ENCODE assay signal across 9 cellular contexts in the genomic region with DNA sequence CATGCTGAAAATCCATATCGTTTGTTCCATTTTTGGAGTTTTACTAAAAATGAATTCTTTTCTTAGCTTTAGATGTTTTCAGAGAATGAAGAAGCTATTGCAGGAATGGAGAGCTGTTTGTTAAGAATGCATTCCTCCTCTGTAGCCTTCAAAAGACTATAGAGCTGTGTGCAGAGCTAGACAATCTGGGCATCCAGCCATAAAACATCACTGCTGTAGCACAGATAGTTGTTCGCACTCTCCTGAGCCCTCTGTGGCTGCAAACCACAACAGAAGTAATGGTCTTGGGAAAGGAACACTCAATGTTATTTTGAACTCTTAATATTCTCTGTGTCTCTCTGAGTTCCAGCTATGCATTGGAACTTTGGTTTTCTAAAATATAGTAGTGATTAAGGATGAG.
DNase-seq lines count a peak whose midpoint lies in the region; ATAC-seq lines count a peak whose summit lies in the region.
"Had no signal": no experiment of that assay in that cellular context is flagged by ENCODE, and none has a peak within 500 bp of the region (broad histone marks: within the 10 kb centered on the region; RNA-seq: fewer than 3 reads in every experiment).

No MANE protein-coding gene starts in this region.

- DNase-seq in DMS 273 (lab: John Stamatoyannopoulos, UW; ENCODE audit: unreplicated experiment) (peak; percentile 77), DMS 273 treated with DMSO at 0.1 percent for 48 hours (lab: John Stamatoyannopoulos, UW) (no peak), NCI-H446 (lab: John Stamatoyannopoulos, UW) (peak; percentile 18 to 69), amniotic epithelial cell (ENCODE audit: low read depth) (peak; percentile 97), inferior parietal cortex (ENCODE audit: extremely low spot score) (peak; percentile 90), NCI-H146 (lab: John Stamatoyannopoulos, UW) (no peak)

- ATAC-seq in HG02852 (IDR thresholded peaks at IDR 0.05; ENCODE audit: unreplicated experiment) (no peak), GM18519 (IDR thresholded peaks at IDR 0.05; ENCODE audit: low FRiP score, unreplicated experiment) (no peak)
- ATAC-seq: Panc1 had no signal

Comparison
In these comparisons a context has a peak if more than half of its experiments do, and no peak if none do; other contexts are left out.
1. DNase-seq: peak in DMS 273 (single experiment), NCI-H446 (2 of 2), amniotic epithelial cell (single experiment) and inferior parietal cortex (single experiment); none in DMS 273 treated with DMSO at 0.1 percent for 48 hours (single experiment) and NCI-H146 (single experiment).